ENCODE assay signal across 1 cellular context in genomic region chr21:34888569-34889286, GRCh38.
TF ChIP-seq lines count a peak whose summit lies in the region.

No MANE protein-coding gene starts in this region.

TF ChIP-seq in K562, 482 proteins besides CTCF, POLR2A, EP300 and RAD21 (continued from another document and continues in another):
- TF ChIP-seq ZNF318 (IDR thresholded peaks at IDR 0.05; ENCODE audit: borderline replicate concordance in 1 of 2, low read depth in 1 of 2) (no peak), HOMEZ (CRISPR knock-in tag; IDR thresholded peaks at IDR 0.05) (0 out of 2 replicates have a peak, but pooled peaks have one; percentile 16), PTRF (tag; IDR thresholded peaks at IDR 0.05) (no peak), MAX (CRISPR knock-in tag; IDR thresholded peaks at IDR 0.05) (no peak), HMG20B (CRISPR knock-in tag; IDR thresholded peaks at IDR 0.05) (no peak), ZNF263 (CRISPR knock-in tag; IDR thresholded peaks at IDR 0.05; ENCODE audit: borderline replicate concordance) (no peak), TARDBP (IDR thresholded peaks at IDR 0.05) (no peak; the same call in 1 of the 2 replicates), MTA2 (IDR thresholded peaks at IDR 0.05; ENCODE audit: low read depth) (no peak), IRF9 (tag; IDR thresholded peaks at IDR 0.05) (no peak), ATF1 (CRISPR knock-in tag; IDR thresholded peaks at IDR 0.05) (no peak), ATF1 (tag; IDR thresholded peaks at IDR 0.05) (no peak), CC2D1A (IDR thresholded peaks at IDR 0.05) (no peak), TOE1 (IDR thresholded peaks at IDR 0.05; ENCODE audit: borderline replicate concordance) (no peak), TOE1 (CRISPR knock-in tag; IDR thresholded peaks at IDR 0.05; ENCODE audit: borderline replicate concordance, low read depth) (no peak), KLF13 (tag; IDR thresholded peaks at IDR 0.05; ENCODE audit: borderline replicate concordance, low read depth) (peak; percentile 23; the same call in 1 of the 2 replicates), GTF3C2 (IDR thresholded peaks at IDR 0.05; ENCODE audit: borderline replicate concordance, extremely low read depth, insufficient read length) (no peak), ZNF3 (CRISPR knock-in tag; IDR thresholded peaks at IDR 0.05) (no peak), CLOCK (CRISPR knock-in tag; IDR thresholded peaks at IDR 0.05; ENCODE audit: borderline replicate concordance) (no peak), RERE (CRISPR knock-in tag; IDR thresholded peaks at IDR 0.05; ENCODE audit: borderline replicate concordance) (0 out of 2 replicates have a peak, but pooled peaks have one; percentile 75), NFE2L1 (tag; IDR thresholded peaks at IDR 0.05; ENCODE audit: borderline replicate concordance, low read depth) (no peak), SPI1 (IDR thresholded peaks at IDR 0.05; ENCODE audit: borderline replicate concordance, low read depth, low read length) (no peak), ZNF217 (CRISPR knock-in tag; IDR thresholded peaks at IDR 0.05) (no peak), CAMTA2 (CRISPR knock-in tag; conservative IDR thresholded peaks at IDR 0.05) (no peak), POLR2B (IDR thresholded peaks at IDR 0.05; ENCODE audit: low read depth, partially characterized antibody) (no peak), TEAD1 (CRISPR knock-in tag; IDR thresholded peaks at IDR 0.05) (no peak), NRF1 (conservative IDR thresholded peaks at IDR 0.05 in 1 of 2, IDR thresholded peaks at IDR 0.05 in 1 of 2) (peak in 1 of 2 experiments; percentile 58; a peak in 2 of 4 replicates), ETS1 (conservative IDR thresholded peaks at IDR 0.05; ENCODE audit: control insufficient read depth, low read depth, low read length) (no peak; the same call in 1 of the 2 replicates), MYC (IDR thresholded peaks at IDR 0.05; ENCODE audit: low read depth, low read length) (peak; percentile 61), MYC (CRISPR knock-in tag; IDR thresholded peaks at IDR 0.05; ENCODE audit: borderline replicate concordance, low read depth) (no peak)
